ENCODE assay signal across 27 cellular contexts in genomic region chr6:108768792-108769524, GRCh38.
DNase-seq lines count a peak whose midpoint lies in the region; ATAC-seq and TF ChIP-seq lines count a peak whose summit lies in the region.
"Had no signal": no experiment of that assay in that cellular context is flagged by ENCODE, and none has a peak within 500 bp of the region (broad histone marks: within the 10 kb centered on the region; RNA-seq: fewer than 3 reads in every experiment).

No MANE protein-coding gene starts in this region.

- no peak overlapping the region for H3K4me3 Mint-ChIP-seq in activated CD8-positive, alpha-beta memory T cell treated with anti-CD3 and anti-CD28 coated beads, Interleukin-2, amount 10 ng/mL, durations not matched to agents 7 days and 5 days
- H3K4me3 Mint-ChIP-seq in osteocyte (ENCODE audit: unreplicated experiment) = no peak overlapping the region
- H3K4me3 Mint-ChIP-seq: CD4-positive, alpha-beta T cell; HFFc6 had no signal

- TF ChIP-seq EP300 in esophagus muscularis mucosa (IDR thresholded peaks at IDR 0.05) = no peak

- no peaks in the 10 kb centered on the region for H3K9me3 ChIP-seq in esophagus muscularis mucosa
- H3K9me3 ChIP-seq: BLaER1, HAP-1 had no signal

- DNase-seq in activated CD8-positive, alpha-beta memory T cell treated with anti-CD3 and anti-CD28 coated beads, Interleukin-2, amount 50 U/mL, for 48 hours = peak; percentile 22
- DNase-seq in activated CD8-positive, alpha-beta memory T cell treated with anti-CD3 and anti-CD28 coated beads, Interleukin-2, amount 10 ng/mL, durations not matched to agents 7 days and 5 days = no peak
- DNase-seq in esophagus muscularis mucosa (ENCODE audit: extremely low spot score) (peak; percentile 78), osteocyte (ENCODE audit: extremely low spot score, unreplicated experiment) (peak; percentile 65), omental fat pad (ENCODE audit: low spot score) (no peak)
- DNase-seq in effector CD8-positive, alpha-beta T cell (lab: John Stamatoyannopoulos, UW) = no peak
- DNase-seq: CD4-positive, alpha-beta T cell; COR-L47; GDM1; GOT3; HFFc6; Karpas-422; MV-4-11; NCI-H1105; NCI-H146; NCI-H1930; NCI-H2107; NCI-H446 treated with DMSO at 0.1 percent for 48 hours; NCI-H526; SHP77 had no signal

- H3K27ac ChIP-seq in esophagus muscularis mucosa (replicated peaks in 1 of 4) = no peak overlapping the region
- H3K27ac ChIP-seq: BLaER1, HL-60, RWPE1 had no signal

- no peak overlapping the region for H3K4me3 ChIP-seq in esophagus muscularis mucosa
- H3K4me3 ChIP-seq: BLaER1, GM12878, HAP-1 had no signal

- peaks cover 0 to 4% (median 0%) of the 10 kb centered on the region in 4 donors for H3K4me1 ChIP-seq in esophagus muscularis mucosa
- H3K4me1 ChIP-seq: BLaER1 had no signal

- H3K27ac Mint-ChIP-seq in activated CD8-positive, alpha-beta memory T cell treated with anti-CD3 and anti-CD28 coated beads, Interleukin-2, amount 10 ng/mL, durations not matched to agents 7 days and 5 days = no peak overlapping the region
- H3K27ac Mint-ChIP-seq in osteocyte (ENCODE audit: unreplicated experiment) = no peak overlapping the region
- H3K27ac Mint-ChIP-seq: CD4-positive, alpha-beta T cell; HFFc6 had no signal

- 90% methylated on average over 10 of the region's 10 CpGs for WGBS in esophagus muscularis mucosa

- no peaks in the 10 kb centered on the region for H3K27me3 ChIP-seq in esophagus muscularis mucosa
- H3K27me3 ChIP-seq: BLaER1 had no signal

- no peak for TF ChIP-seq CTCF in esophagus muscularis mucosa (IDR thresholded peaks at IDR 0.05)
- no peak for TF ChIP-seq CTCF in osteocyte (IDR thresholded peaks at IDR 0.05)
- no peak for TF ChIP-seq CTCF in omental fat pad (IDR thresholded peaks at IDR 0.05)

- peaks cover 5% of the 10 kb centered on the region for H3K27me3 Mint-ChIP-seq in activated CD8-positive, alpha-beta memory T cell treated with anti-CD3 and anti-CD28 coated beads, Interleukin-2, amount 10 ng/mL, durations not matched to agents 7 days and 5 days
- H3K27me3 Mint-ChIP-seq in osteocyte (ENCODE audit: unreplicated experiment) = peaks cover 19% of the 10 kb centered on the region

- TF ChIP-seq POLR2A in esophagus muscularis mucosa (IDR thresholded peaks at IDR 0.05; ENCODE audit: low read depth) = no peak

- ATAC-seq in activated CD8-positive, alpha-beta memory T cell treated with anti-CD3 and anti-CD28 coated beads, Interleukin-2, amount 10 ng/mL, durations not matched to agents 7 days and 5 days = no peak
- ATAC-seq in omental fat pad (ENCODE audit: low FRiP score) (no peak), GM21360 (IDR thresholded peaks at IDR 0.05; ENCODE audit: unreplicated experiment) (no peak)
- ATAC-seq: GM12878, Panc1 had no signal

- no peaks in the 10 kb centered on the region for H3K36me3 ChIP-seq in esophagus muscularis mucosa
- H3K36me3 ChIP-seq: BLaER1, HAP-1 had no signal

- no peaks in the 10 kb centered on the region for H3K9me3 Mint-ChIP-seq in activated CD8-positive, alpha-beta memory T cell treated with anti-CD3 and anti-CD28 coated beads, Interleukin-2, amount 10 ng/mL, durations not matched to agents 7 days and 5 days (ENCODE audit: low read depth)
- no peaks in the 10 kb centered on the region for H3K9me3 Mint-ChIP-seq in osteocyte (ENCODE audit: unreplicated experiment)
- H3K9me3 Mint-ChIP-seq: CD4-positive, alpha-beta T cell; HFFc6 had no signal

- intact Hi-C loops in esophagus muscularis mucosa (cut with DNase I) = no loop called here

- CTCF ChIA-PET in activated CD8-positive, alpha-beta memory T cell treated with anti-CD3 and anti-CD28 coated beads, Interleukin-2, amount 10 ng/mL, durations not matched to agents 7 days and 5 days (lab: Charles Lee) = interaction anchor here (0.9 to 2.2 kb wide), 2 partner anchors 14 to 304 kb away, joined by 3 to 5 read pairs; no protein-coding TSS in a partner anchor

- peaks cover 10% of the 10 kb centered on the region for H3K4me1 Mint-ChIP-seq in activated CD8-positive, alpha-beta memory T cell treated with anti-CD3 and anti-CD28 coated beads, Interleukin-2, amount 10 ng/mL, durations not matched to agents 7 days and 5 days
- no peaks in the 10 kb centered on the region for H3K4me1 Mint-ChIP-seq in osteocyte (ENCODE audit: unreplicated experiment)

- peaks cover 5% of the 10 kb centered on the region for H3K36me3 Mint-ChIP-seq in activated CD8-positive, alpha-beta memory T cell treated with anti-CD3 and anti-CD28 coated beads, Interleukin-2, amount 10 ng/mL, durations not matched to agents 7 days and 5 days
- no peaks in the 10 kb centered on the region for H3K36me3 Mint-ChIP-seq in osteocyte (ENCODE audit: unreplicated experiment)

Comparison
In these comparisons a context has a peak if more than half of its experiments do, and no peak if none do; other contexts are left out.
1. DNase-seq: peak in activated CD8-positive, alpha-beta memory T cell treated with anti-CD3 and anti-CD28 coated beads, Interleukin-2, amount 50 U/mL, for 48 hours (single experiment), esophagus muscularis mucosa (single experiment) and osteocyte (single experiment); none in activated CD8-positive, alpha-beta memory T cell treated with anti-CD3 and anti-CD28 coated beads, Interleukin-2, amount 10 ng/mL, durations not matched to agents 7 days and 5 days (single experiment), omental fat pad (single experiment) and effector CD8-positive, alpha-beta T cell (single experiment).